Comparison of ENCODE assay signal across 25 cellular contexts in genomic region chr4:81906905-81907304, GRCh38.
"Had no signal": no experiment of that assay in that cellular context is flagged by ENCODE, and none has a peak within 500 bp of the region (broad histone marks: within the 10 kb centered on the region; RNA-seq: fewer than 3 reads in every experiment).

No MANE protein-coding gene starts in this region.

- H3K27ac ChIP-seq: neutrophil, pancreas, prostate gland, right atrium auricular region, sigmoid colon, suprapubic skin, testis, tibial artery, transverse colon, upper lobe of right lung, uterus had no signal

- ATAC-seq: naive thymus-derived CD8-positive, alpha-beta T cell; stimulated activated memory B cell treated with anti-CD40 and anti-IgM and Interleukin-4, amounts not matched to agents 10 μg/mL and 1 μg/mL and 100 μg/mL, for 72 hours; stimulated activated naive CD8-positive, alpha-beta T cell treated with anti-CD3 and anti-CD28 coated beads, Interleukin-15, amount 100 ng/mL, for 72 hours; stimulated activated naive CD8-positive, alpha-beta T cell treated with anti-CD3 and anti-CD28 coated beads, Interleukin-15, Interleukin-2, amounts not matched to agents 100 U/mL and 50 U/mL, for 24 hours; upper lobe of right lung had no signal

- H3K9me3 ChIP-seq: neutrophil, pancreas, prostate gland, right atrium auricular region, sigmoid colon, suprapubic skin, testis, tibial artery, transverse colon, upper lobe of right lung, uterus had no signal

- DNase-seq: naive thymus-derived CD8-positive, alpha-beta T cell; nephron progenitor cell; nucleus accumbens; pancreas; retina; sigmoid colon; small intestine; stimulated activated CD4-positive, alpha-beta T cell treated with anti-CD3 and anti-CD28 coated beads, Interleukin-15, amount 100 ng/mL, for 24 hours; stimulated activated CD4-positive, alpha-beta T cell treated with anti-CD3 and anti-CD28 coated beads, Interleukin-4, amount 100 ng/mL, for 1 hour; stimulated activated CD4-positive, alpha-beta T cell treated with anti-CD3 and anti-CD28 coated beads, Interleukin-4, amount 100 ng/mL, for 4 hours; stimulated activated CD8-positive, alpha-beta memory T cell treated with anti-CD3 and anti-CD28 coated beads, Interleukin-4, amount 100 ng/mL, for 48 hours; stimulated activated naive CD4-positive, alpha-beta T cell; stimulated activated naive CD8-positive, alpha-beta T cell treated with anti-CD3 and anti-CD28 coated beads, Interleukin-15, amount 100 ng/mL, for 72 hours; stimulated activated naive CD8-positive, alpha-beta T cell treated with anti-CD3 and anti-CD28 coated beads, Interleukin-15, Interleukin-2, amounts not matched to agents 100 U/mL and 50 U/mL, for 24 hours; substantia nigra; testis; tibial artery; transverse colon; upper lobe of right lung; uterus had no signal

- H3K36me3 ChIP-seq: neutrophil, pancreas, prostate gland, right atrium auricular region, sigmoid colon, suprapubic skin, tibial artery, transverse colon, upper lobe of right lung, uterus had no signal

- H3K4me3 ChIP-seq: pancreas, prostate gland, right atrium auricular region, sigmoid colon, suprapubic skin, testis, tibial artery, transverse colon, upper lobe of right lung, uterus had no signal

- H3K4me1 ChIP-seq: pancreas, prostate gland, right atrium auricular region, sigmoid colon, suprapubic skin, testis, tibial artery, transverse colon, upper lobe of right lung, uterus had no signal

- H3K27me3 ChIP-seq: neutrophil, pancreas, right atrium auricular region, sigmoid colon, suprapubic skin, testis, tibial artery, transverse colon, uterus had no signal

- FAIRE-seq: pancreas, small intestine had no signal
